23 cellular contexts compared by ENCODE assay signal in the genomic region with DNA sequence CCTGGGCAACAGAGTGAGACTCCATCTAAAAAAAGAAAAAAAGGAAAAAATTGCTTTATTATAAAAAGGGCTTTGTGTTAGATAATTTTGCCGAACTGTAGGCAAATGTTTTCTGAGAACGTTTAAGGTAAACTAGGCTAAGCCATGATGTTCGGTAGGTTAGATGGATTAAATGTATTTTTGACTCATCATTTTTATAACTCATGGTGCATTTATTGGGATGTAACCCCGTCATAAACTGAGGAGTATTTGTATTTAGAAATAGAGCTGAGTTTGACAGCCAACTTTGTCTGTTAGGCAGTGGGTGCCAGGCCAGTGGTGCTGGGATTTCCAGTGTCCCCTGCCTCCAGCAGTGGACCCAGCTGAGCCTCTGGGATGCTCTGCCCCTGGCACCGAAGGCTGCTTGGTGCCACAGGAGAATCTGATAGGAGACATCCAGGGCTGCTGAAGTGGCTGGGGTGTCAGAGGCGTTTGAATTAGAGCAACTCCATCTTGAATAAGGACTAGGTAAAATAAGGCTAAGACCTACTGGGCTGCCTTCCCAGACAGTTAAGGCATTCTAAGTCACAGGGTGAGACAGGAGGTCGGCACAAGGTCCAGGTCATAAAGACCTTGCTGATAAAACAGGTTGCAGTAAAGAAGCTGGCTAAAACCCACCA.
DNase-seq lines count a peak whose midpoint lies in the region; ATAC-seq and TF ChIP-seq lines count a peak whose summit lies in the region.
"Had no signal": no experiment of that assay in that cellular context is flagged by ENCODE, and none has a peak within 500 bp of the region (broad histone marks: within the 10 kb centered on the region; RNA-seq: fewer than 3 reads in every experiment).

No MANE protein-coding gene starts in this region.

- no peaks in the 10 kb centered on the region for H3K9me3 Mint-ChIP-seq in endodermal cell
- H3K9me3 Mint-ChIP-seq: activated CD4-positive, alpha-beta memory T cell treated with anti-CD3 and anti-CD28 coated beads, Interleukin-2, amount 10 ng/mL, durations not matched to agents 7 days and 5 days; activated T-helper 2 cell treated with anti-CD3 and anti-CD28 coated beads, Interferon-gamma antibody, Interleukin-2, Interleukin-4, amounts not matched to agents 10 μg/mL and 5 μg/mL and 100 μg/mL, durations not matched to agents 14 hours and 24 hours and 36 hours; CD8-positive, alpha-beta T cell; naive thymus-derived CD8-positive, alpha-beta T cell; T-cell; type B pancreatic cell had no signal

- H3K4me1 ChIP-seq in heart left ventricle (peaks cover 0 to 53% (median 35%) of the 10 kb centered on the region in 12 donors), breast epithelium (peaks cover 0 to 7% of the 10 kb centered on the region in 2 donors), parathyroid adenoma (peaks cover 38% of the 10 kb centered on the region), vagina (peaks cover 30% of the 10 kb centered on the region), endodermal cell (ENCODE audit: control insufficient read depth, insufficient read depth, low read length) (peaks cover 11% of the 10 kb centered on the region)

- H3K27me3 Mint-ChIP-seq in endodermal cell (ENCODE audit: insufficient read depth), result no peaks in the 10 kb centered on the region

- TF ChIP-seq CTCF in heart left ventricle (IDR thresholded peaks at IDR 0.05) (no peak), breast epithelium (IDR thresholded peaks at IDR 0.05) (no peak), parathyroid adenoma (IDR thresholded peaks at IDR 0.05) (no peak), vagina (IDR thresholded peaks at IDR 0.05) (no peak), endodermal cell (conservative IDR thresholded peaks at IDR 0.05) (no peak)

- peak overlapping the region in 10 of 12 donors; percentile 5 to 94 (median 72) for H3K27ac ChIP-seq in heart left ventricle
- H3K27ac ChIP-seq in breast epithelium, result peak overlapping the region; percentile 53 to 82
- peak overlapping the region; percentile 96 for H3K27ac ChIP-seq in parathyroid adenoma
- peak overlapping the region; percentile 64 for H3K27ac ChIP-seq in vagina
- no peak overlapping the region for H3K27ac ChIP-seq in endodermal cell (ENCODE audit: low read depth, low read length)

- no peaks in the 10 kb centered on the region for H3K9me3 ChIP-seq in heart left ventricle
- no peaks in the 10 kb centered on the region for H3K9me3 ChIP-seq in breast epithelium
- H3K9me3 ChIP-seq in parathyroid adenoma (ENCODE audit: control insufficient read depth, low read length), result no peaks in the 10 kb centered on the region
- H3K9me3 ChIP-seq in vagina, result no peaks in the 10 kb centered on the region
- no peaks in the 10 kb centered on the region for H3K9me3 ChIP-seq in endodermal cell (ENCODE audit: control insufficient read depth, low read length)
- H3K9me3 ChIP-seq: esophagus squamous epithelium, left lung, right atrium auricular region had no signal

- no peak for DNase-seq in heart left ventricle
- DNase-seq in Right ventricle myocardium inferior (ENCODE audit: missing footprints), result no peak
- DNase-seq in breast epithelium (ENCODE audit: low spot score in 2 of 2), result no peak
- DNase-seq in vagina (ENCODE audit: extremely low spot score in 2 of 2), result no peak
- DNase-seq in NOMO-1 treated with DMSO at 0.1 percent for 48 hours (lab: John Stamatoyannopoulos, UW; ENCODE audit: unreplicated experiment), result no peak
- no peak for DNase-seq in endodermal cell
- DNase-seq: activated CD4-positive, alpha-beta memory T cell treated with anti-CD3 and anti-CD28 coated beads, Interleukin-2, amount 10 ng/mL, durations not matched to agents 7 days and 5 days; CD8-positive, alpha-beta T cell; esophagus squamous epithelium; foreskin melanocyte; GOT3; Karpas-422; left lung; naive thymus-derived CD8-positive, alpha-beta T cell; SHP77 had no signal

- peak overlapping the region; percentile 2 for H2AFZ ChIP-seq in parathyroid adenoma

- no peak for ATAC-seq in heart left ventricle
- ATAC-seq in Right ventricle myocardium inferior, result no peak
- no peak for ATAC-seq in GM19328 (IDR thresholded peaks at IDR 0.05; ENCODE audit: unreplicated experiment)
- ATAC-seq: CD8-positive, alpha-beta T cell; HepG2; naive thymus-derived CD8-positive, alpha-beta T cell; T-cell had no signal

- TF ChIP-seq POLR2A in heart left ventricle (IDR thresholded peaks at IDR 0.05) (no peak), breast epithelium (IDR thresholded peaks at IDR 0.05) (no peak), vagina (IDR thresholded peaks at IDR 0.05) (no peak)

- intact Hi-C loops in heart left ventricle (cut with DNase I) (loop anchor here in 4 of 10 donors (5.0 to 10.0 kb wide), 7 partner anchors 39 to 254 kb away; a partner anchor contains a TSS), Right ventricle myocardium inferior (cut with DNase I) (no loop called here), breast epithelium (cut with DNase I; ENCODE audit: low total_unique reads) (no loop called here), vagina (cut with DNase I) (no loop called here)

- H3K4me3 ChIP-seq in heart left ventricle (no peak overlapping the region), breast epithelium (no peak overlapping the region), parathyroid adenoma (ENCODE audit: low read depth, low read length) (no peak overlapping the region), vagina (no peak overlapping the region), endodermal cell (ENCODE audit: low read length) (no peak overlapping the region)
- H3K4me3 ChIP-seq: esophagus squamous epithelium, left lung, right atrium auricular region had no signal

- no peaks in the 10 kb centered on the region for H3K27me3 ChIP-seq in heart left ventricle
- peaks cover 0 to 3% of the 10 kb centered on the region in 2 donors for H3K27me3 ChIP-seq in breast epithelium
- H3K27me3 ChIP-seq in parathyroid adenoma (ENCODE audit: control insufficient read depth, insufficient read depth, low read length), result no peaks in the 10 kb centered on the region
- no peaks in the 10 kb centered on the region for H3K27me3 ChIP-seq in vagina
- H3K27me3 ChIP-seq in endodermal cell (ENCODE audit: control insufficient read depth, insufficient read depth, low read length, poor library complexity, severe bottlenecking), result no peaks in the 10 kb centered on the region
- H3K27me3 ChIP-seq: esophagus squamous epithelium, left lung, right atrium auricular region had no signal

- no peak overlapping the region for H3K4me3 Mint-ChIP-seq in endodermal cell
- H3K4me3 Mint-ChIP-seq: activated CD4-positive, alpha-beta memory T cell treated with anti-CD3 and anti-CD28 coated beads, Interleukin-2, amount 10 ng/mL, durations not matched to agents 7 days and 5 days; activated naive CD8-positive, alpha-beta T cell; CD8-positive, alpha-beta T cell; naive thymus-derived CD8-positive, alpha-beta T cell; T-cell had no signal

- no peaks in the 10 kb centered on the region for H3K36me3 ChIP-seq in heart left ventricle
- H3K36me3 ChIP-seq in breast epithelium, result no peaks in the 10 kb centered on the region
- no peaks in the 10 kb centered on the region for H3K36me3 ChIP-seq in parathyroid adenoma (ENCODE audit: control insufficient read depth, insufficient read depth, low read length)
- H3K36me3 ChIP-seq in vagina, result no peaks in the 10 kb centered on the region
- H3K36me3 ChIP-seq in endodermal cell (ENCODE audit: control insufficient read depth, insufficient read depth, low read length), result no peaks in the 10 kb centered on the region
- H3K36me3 ChIP-seq: esophagus squamous epithelium, left lung, right atrium auricular region had no signal

- no peak overlapping the region for H3K27ac Mint-ChIP-seq in endodermal cell
- H3K27ac Mint-ChIP-seq: activated CD4-positive, alpha-beta memory T cell treated with anti-CD3 and anti-CD28 coated beads, Interleukin-2, amount 10 ng/mL, durations not matched to agents 7 days and 5 days; activated naive CD8-positive, alpha-beta T cell; activated T-helper 2 cell treated with anti-CD3 and anti-CD28 coated beads, Interferon-gamma antibody, Interleukin-2, Interleukin-4, amounts not matched to agents 10 μg/mL and 5 μg/mL and 100 μg/mL, durations not matched to agents 14 hours and 24 hours and 36 hours; CD8-positive, alpha-beta T cell; naive thymus-derived CD8-positive, alpha-beta T cell; T-cell had no signal

- H3K9ac ChIP-seq in parathyroid adenoma (no peak overlapping the region), endodermal cell (ENCODE audit: extremely low read depth, low read length, poor library complexity, severe bottlenecking) (no peak overlapping the region)

- no peak overlapping the region for H3K4me2 ChIP-seq in parathyroid adenoma (ENCODE audit: low read length)

- H3K4me1 Mint-ChIP-seq in endodermal cell, result peaks cover 19% of the 10 kb centered on the region

- WGBS in heart left ventricle, 4 donors, result 90 to 95% (median 91%) methylated on average over 7 of the region's 7 CpGs
- 92 to 96% methylated on average over 6 to 7 of the region's 7 CpGs for WGBS in endodermal cell (ENCODE audit: insufficient coverage in 1 of 2, insufficient read length in 1 of 2), 2 experiments

- no peaks in the 10 kb centered on the region for H3K36me3 Mint-ChIP-seq in endodermal cell (ENCODE audit: low read depth)
- H3K36me3 Mint-ChIP-seq: activated naive CD8-positive, alpha-beta T cell; CD8-positive, alpha-beta T cell; naive thymus-derived CD8-positive, alpha-beta T cell; T-cell; type B pancreatic cell had no signal

- H3K79me2 ChIP-seq in parathyroid adenoma, result no peaks in the 10 kb centered on the region
